In the genomic region with DNA sequence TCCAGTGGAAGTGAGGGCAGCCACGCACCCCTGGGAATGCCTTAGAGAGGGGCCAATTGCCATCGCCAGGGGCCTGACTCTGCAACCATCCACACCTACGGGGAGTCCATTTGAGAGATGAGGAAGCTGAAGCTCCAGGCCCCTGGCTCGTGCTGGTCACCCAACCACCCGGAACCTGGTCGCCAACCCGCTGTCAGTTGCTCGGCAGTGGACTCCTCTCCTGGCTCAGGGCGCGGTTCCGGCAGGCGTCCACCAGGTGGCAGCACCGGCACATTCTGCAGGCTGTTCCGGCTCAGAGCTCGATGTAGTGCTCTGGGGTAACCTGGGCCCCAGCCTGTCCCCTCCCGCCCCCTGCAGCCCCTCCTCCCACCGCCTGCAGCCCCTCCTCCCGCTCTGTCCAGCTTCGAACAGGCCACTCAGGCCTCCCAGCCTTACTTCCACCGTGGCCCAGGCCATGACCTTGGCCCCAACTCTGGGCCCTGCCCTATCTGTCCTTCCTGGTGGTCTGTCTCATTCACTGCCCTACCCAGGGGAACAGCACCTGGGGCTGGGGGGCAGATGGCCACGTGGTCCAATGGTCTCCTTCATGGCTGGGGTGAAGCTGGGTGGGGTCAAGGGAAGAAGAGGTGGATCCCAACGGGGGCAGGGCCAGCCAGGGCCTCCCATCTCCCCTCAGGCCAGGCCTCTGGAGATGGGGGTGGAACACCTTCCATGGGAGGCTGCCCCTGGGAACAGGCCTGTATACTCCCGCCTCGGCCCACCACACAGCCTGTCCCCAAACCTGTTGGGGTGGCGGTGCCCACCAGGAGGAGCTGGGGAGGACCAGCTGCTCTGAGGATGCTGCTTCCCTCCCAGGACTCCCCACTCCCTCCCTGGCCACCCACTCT, we compare ENCODE assay signal across 1 cellular context.
TF ChIP-seq lines count a peak whose summit lies in the region.

No MANE protein-coding gene starts in this region.

TF ChIP-seq in HepG2, 621 proteins besides CTCF, POLR2A, EP300 and RAD21 (continued from another document):
- TF ChIP-seq, protein P1, sequence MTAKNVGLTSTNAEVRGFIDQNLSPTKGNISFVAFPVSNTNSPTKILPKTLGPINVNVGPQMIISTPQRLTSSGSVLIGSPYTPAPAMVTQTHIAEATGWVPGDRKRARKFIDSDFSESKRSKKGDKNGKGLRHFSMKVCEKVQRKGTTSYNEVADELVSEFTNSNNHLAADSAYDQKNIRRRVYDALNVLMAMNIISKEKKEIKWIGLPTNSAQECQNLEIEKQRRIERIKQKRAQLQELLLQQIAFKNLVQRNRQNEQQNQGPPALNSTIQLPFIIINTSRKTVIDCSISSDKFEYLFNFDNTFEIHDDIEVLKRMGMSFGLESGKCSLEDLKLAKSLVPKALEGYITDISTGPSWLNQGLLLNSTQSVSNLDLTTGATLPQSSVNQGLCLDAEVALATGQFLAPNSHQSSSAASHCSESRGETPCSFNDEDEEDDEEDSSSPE (CRISPR knock-in tag; IDR thresholded peaks at IDR 0.05) = peak; percentile 18
- TF ChIP-seq HCFC1 (IDR thresholded peaks at IDR 0.05; ENCODE audit: low read depth, low read length) (no peak), KDM5A (IDR thresholded peaks at IDR 0.05; ENCODE audit: borderline replicate concordance, low read length) (no peak), EZH2 (conservative IDR thresholded peaks at IDR 0.05; ENCODE audit: low read depth, low read length) (no peak), ZFP82 (CRISPR knock-in tag; IDR thresholded peaks at IDR 0.05; ENCODE audit: borderline replicate concordance) (peak; percentile 39; the same call in 1 of the 2 replicates), ZNF331 (CRISPR knock-in tag; IDR thresholded peaks at IDR 0.05) (peak; percentile 38), ZNF790 (CRISPR knock-in tag; IDR thresholded peaks at IDR 0.05; ENCODE audit: borderline replicate concordance) (0 out of 2 replicates have a peak, but pooled peaks have one; percentile 38), ZBTB21 (CRISPR knock-in tag; IDR thresholded peaks at IDR 0.05) (no peak), ZNF629 (CRISPR knock-in tag; conservative IDR thresholded peaks at IDR 0.05) (peak; percentile 62)
- TF ChIP-seq, protein P2, sequence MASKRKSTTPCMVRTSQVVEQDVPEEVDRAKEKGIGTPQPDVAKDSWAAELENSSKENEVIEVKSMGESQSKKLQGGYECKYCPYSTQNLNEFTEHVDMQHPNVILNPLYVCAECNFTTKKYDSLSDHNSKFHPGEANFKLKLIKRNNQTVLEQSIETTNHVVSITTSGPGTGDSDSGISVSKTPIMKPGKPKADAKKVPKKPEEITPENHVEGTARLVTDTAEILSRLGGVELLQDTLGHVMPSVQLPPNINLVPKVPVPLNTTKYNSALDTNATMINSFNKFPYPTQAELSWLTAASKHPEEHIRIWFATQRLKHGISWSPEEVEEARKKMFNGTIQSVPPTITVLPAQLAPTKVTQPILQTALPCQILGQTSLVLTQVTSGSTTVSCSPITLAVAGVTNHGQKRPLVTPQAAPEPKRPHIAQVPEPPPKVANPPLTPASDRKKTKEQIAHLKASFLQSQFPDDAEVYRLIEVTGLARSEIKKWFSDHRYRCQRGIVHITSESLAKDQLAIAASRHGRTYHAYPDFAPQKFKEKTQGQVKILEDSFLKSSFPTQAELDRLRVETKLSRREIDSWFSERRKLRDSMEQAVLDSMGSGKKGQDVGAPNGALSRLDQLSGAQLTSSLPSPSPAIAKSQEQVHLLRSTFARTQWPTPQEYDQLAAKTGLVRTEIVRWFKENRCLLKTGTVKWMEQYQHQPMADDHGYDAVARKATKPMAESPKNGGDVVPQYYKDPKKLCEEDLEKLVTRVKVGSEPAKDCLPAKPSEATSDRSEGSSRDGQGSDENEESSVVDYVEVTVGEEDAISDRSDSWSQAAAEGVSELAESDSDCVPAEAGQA (IDR thresholded peaks at IDR 0.05; ENCODE audit: low read depth) = no peak
- TF ChIP-seq, protein P2 (CRISPR knock-in tag; IDR thresholded peaks at IDR 0.05; ENCODE audit: borderline replicate concordance) = no peak
